Comparison of ENCODE assay signal across 8 cellular contexts in the genomic region with DNA sequence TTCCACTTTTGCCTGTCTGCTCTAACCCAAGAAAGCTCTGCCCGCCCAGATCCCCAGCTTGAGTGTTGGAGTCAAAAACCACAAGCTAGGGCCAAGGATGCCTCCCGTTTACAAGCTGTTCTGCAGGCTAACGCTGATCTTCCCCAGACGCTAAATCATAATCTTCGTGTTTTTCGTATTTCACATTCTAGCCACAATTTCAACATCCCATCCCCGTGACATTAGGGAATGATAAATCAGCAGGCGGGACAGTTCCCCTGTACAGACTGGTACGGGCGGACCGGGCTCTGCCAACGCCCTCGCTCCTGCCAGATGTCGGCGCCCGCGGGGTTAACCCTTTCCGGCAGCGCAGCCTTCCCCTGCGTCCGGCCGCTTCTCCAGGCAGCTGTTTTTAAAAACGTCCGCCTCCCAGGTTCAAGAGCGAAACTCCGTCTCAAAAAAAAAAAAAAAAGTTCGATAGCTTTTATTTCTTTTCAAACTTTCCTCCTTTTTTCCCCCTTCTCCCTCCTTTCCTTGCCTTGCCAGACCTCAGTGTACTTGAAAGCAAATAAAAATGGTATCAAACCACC.
DNase-seq lines count a peak whose midpoint lies in the region; ATAC-seq and TF ChIP-seq lines count a peak whose summit lies in the region.

No MANE protein-coding gene starts in this region.

- H3K36me3 ChIP-seq in left lung, result no peaks in the 10 kb centered on the region

- DNase-seq in GM04503 (ENCODE audit: low read depth) (peak; percentile 72), OCI-M1 (lab: John Stamatoyannopoulos, UW) (peak; percentile 10), coronary artery (ENCODE audit: low spot score) (no peak), left lung (peak; percentile 44 to 82), stromal cell of bone marrow (ENCODE audit: low read depth) (peak; percentile 50), NCI-H510A treated with DMSO at 0.1 percent for 48 hours (lab: John Stamatoyannopoulos, UW) (no peak), NCI-H774 (lab: John Stamatoyannopoulos, UW) (no peak), NCI-H2171 (lab: John Stamatoyannopoulos, UW) (no peak)

- H3K9me3 ChIP-seq in left lung, result no peaks in the 10 kb centered on the region

- peak overlapping the region; percentile 67 for H3K4me3 ChIP-seq in coronary artery
- H3K4me3 ChIP-seq in left lung, result no peak overlapping the region

- peaks cover 12 to 51% of the 10 kb centered on the region in 2 donors for H3K27me3 ChIP-seq in left lung

- H3K27ac ChIP-seq in coronary artery, result no peak overlapping the region
- no peak overlapping the region for H3K27ac ChIP-seq in left lung

- intact Hi-C loops in left lung (cut with DNase I), result no loop called here

- ATAC-seq in left lung, result peak; percentile 78

- TF ChIP-seq CTCF in coronary artery (IDR thresholded peaks at IDR 0.05) (no peak), left lung (IDR thresholded peaks at IDR 0.05) (no peak)

- H3K4me1 ChIP-seq in left lung, result no peaks in the 10 kb centered on the region

Comparison
In these comparisons a context has a peak if more than half of its experiments do, and no peak if none do; other contexts are left out.
1. DNase-seq: peak in GM04503 (single experiment), OCI-M1 (single experiment), left lung (2 of 2) and stromal cell of bone marrow (single experiment); none in coronary artery (single experiment), NCI-H510A treated with DMSO at 0.1 percent for 48 hours (single experiment), NCI-H774 (single experiment) and NCI-H2171 (single experiment).